Comparison of ENCODE assay signal across 9 cellular contexts in genomic region chr7:28151965-28152364, GRCh38. TPM values are rescaled to one million over a fixed set of nuclear protein-coding genes. Genes with fewer than 3 reads are reported as not detected.
A peak's percentile ranks its signal among the peaks of the same experiment; 100 is the strongest.
DNase-seq lines count a peak whose midpoint lies in the region; ATAC-seq and TF ChIP-seq lines count a peak whose summit lies in the region.
"Had no signal": no experiment of that assay in that cellular context is flagged by ENCODE, and none has a peak within 500 bp of the region (broad histone marks: within the 10 kb centered on the region; RNA-seq: fewer than 3 reads in every experiment).

No MANE protein-coding gene starts in this region.

- H3K27ac Mint-ChIP-seq in activated CD4-positive, alpha-beta memory T cell treated with anti-CD3 and anti-CD28 coated beads, Interleukin-2, amount 10 ng/mL, durations not matched to agents 7 days and 5 days = peak overlapping the region; percentile 32
- peak overlapping the region; percentile 12 to 96 (median 87) for H3K27ac Mint-ChIP-seq in naive B cell

- peak; percentile 36 for ATAC-seq in HG02885 (IDR thresholded peaks at IDR 0.05; ENCODE audit: poor library complexity, unreplicated experiment)
- peak; percentile 47 to 50 for ATAC-seq in naive B cell (ENCODE audit: low read depth in 2 of 2)

- CTCF ChIA-PET in activated CD4-positive, alpha-beta memory T cell treated with anti-CD3 and anti-CD28 coated beads, Interleukin-2, amount 10 ng/mL, durations not matched to agents 7 days and 5 days (lab: Charles Lee) = no interaction called here

- POLR2A ChIA-PET in activated CD4-positive, alpha-beta memory T cell treated with anti-CD3 and anti-CD28 coated beads, Interleukin-2, amount 10 ng/mL, durations not matched to agents 7 days and 5 days (lab: Charles Lee) = interaction anchor here (0.7 to 1.4 kb wide), 4 partner anchors 14 to 412 kb away, joined by 3 to 5 read pairs (median 4); partner anchors contain the start of gene TAX1BP1

- H3K9me3 Mint-ChIP-seq in activated CD4-positive, alpha-beta memory T cell treated with anti-CD3 and anti-CD28 coated beads, Interleukin-2, amount 10 ng/mL, durations not matched to agents 7 days and 5 days = peaks cover 4% of the 10 kb centered on the region
- H3K9me3 Mint-ChIP-seq in naive B cell = no peaks in the 10 kb centered on the region

- DNase-seq in GM13976 (ENCODE audit: low spot score) (peak; percentile 37), naive B cell (peak; percentile 52), cerebellar cortex (ENCODE audit: low spot score) (no peak), T-helper 9 cell (no peak), pons (ENCODE audit: low spot score) (no peak), NCI-H1436 treated with DMSO at 0.1 percent for 48 hours (lab: John Stamatoyannopoulos, UW) (no peak)
- DNase-seq in activated CD4-positive, alpha-beta memory T cell treated with anti-CD3 and anti-CD28 coated beads, Interleukin-2, amount 10 ng/mL, durations not matched to agents 7 days and 5 days = no peak
- DNase-seq: substantia nigra had no signal

- peaks cover 9% of the 10 kb centered on the region for H3K36me3 Mint-ChIP-seq in activated CD4-positive, alpha-beta memory T cell treated with anti-CD3 and anti-CD28 coated beads, Interleukin-2, amount 10 ng/mL, durations not matched to agents 7 days and 5 days (ENCODE audit: low read depth)
- no peaks in the 10 kb centered on the region for H3K36me3 Mint-ChIP-seq in naive B cell

- TF ChIP-seq CTCF in GM13976 (IDR thresholded peaks at IDR 0.05; ENCODE audit: borderline replicate concordance, control extremely low read depth, extremely low read depth, insufficient read depth, missing control alignments) = no peak

- peaks cover 24% of the 10 kb centered on the region for H3K27me3 Mint-ChIP-seq in activated CD4-positive, alpha-beta memory T cell treated with anti-CD3 and anti-CD28 coated beads, Interleukin-2, amount 10 ng/mL, durations not matched to agents 7 days and 5 days
- no peaks in the 10 kb centered on the region for H3K27me3 Mint-ChIP-seq in naive B cell

- H3K4me1 Mint-ChIP-seq in activated CD4-positive, alpha-beta memory T cell treated with anti-CD3 and anti-CD28 coated beads, Interleukin-2, amount 10 ng/mL, durations not matched to agents 7 days and 5 days = peaks cover 55% of the 10 kb centered on the region
- H3K4me1 Mint-ChIP-seq in naive B cell = peaks cover 72 to 89% (median 84%) of the 10 kb centered on the region in 3 donors

- in situ Hi-C loops in GM13976 (cut with MboI; ENCODE audit: low sequenced_read_pairs, unreplicated experiment) = no loop called here

- no peak overlapping the region for H3K4me3 Mint-ChIP-seq in activated CD4-positive, alpha-beta memory T cell treated with anti-CD3 and anti-CD28 coated beads, Interleukin-2, amount 10 ng/mL, durations not matched to agents 7 days and 5 days
- H3K4me3 Mint-ChIP-seq in naive B cell = peak overlapping the region in 7 of 8 donors; percentile 4 to 61 (median 52)

RNA-seq across cellular contexts. Expression of gene JAZF1, which starts 28.6 kb away (rescaled TPM):
- 1 to 10 TPM; 7.2 to 7.3 TPM for total RNA-seq in activated CD4-positive, alpha-beta memory T cell treated with anti-CD3 and anti-CD28 coated beads, Interleukin-2, amount 10 ng/mL, durations not matched to agents 7 days and 5 days
- 10 to 100 TPM; 25.4 to 37.7 (median 28.3) TPM for polyA plus RNA-seq in naive B cell (ENCODE audit: low read depth in 6 of 6)

Comparison
In these comparisons a context has a peak if more than half of its experiments do, and no peak if none do; other contexts are left out.
1. DNase-seq: peak in GM13976 (single experiment) and naive B cell (single experiment); none in activated CD4-positive, alpha-beta memory T cell treated with anti-CD3 and anti-CD28 coated beads, Interleukin-2, amount 10 ng/mL, durations not matched to agents 7 days and 5 days (single experiment), cerebellar cortex (single experiment), T-helper 9 cell (single experiment), pons (single experiment) and NCI-H1436 treated with DMSO at 0.1 percent for 48 hours (single experiment).